ENCODE assay signal across 32 cellular contexts in genomic region chr11:100640646-100641045, GRCh38. TPM values are rescaled to one million over a fixed set of nuclear protein-coding genes. Genes with fewer than 3 reads are reported as not detected.
DNase-seq lines count a peak whose midpoint lies in the region; ATAC-seq and TF ChIP-seq lines count a peak whose summit lies in the region.
"Had no signal": no experiment of that assay in that cellular context is flagged by ENCODE, and none has a peak within 500 bp of the region (broad histone marks: within the 10 kb centered on the region; RNA-seq: fewer than 3 reads in every experiment).

No MANE protein-coding gene starts in this region.

- DNase-seq in DMS 273 treated with DMSO at 0.1 percent for 48 hours (lab: John Stamatoyannopoulos, UW) (peak; percentile 40), NCI-H1092 treated with DMSO at 0.1 percent for 48 hours (lab: John Stamatoyannopoulos, UW) (peak; percentile 70), NCI-H446 treated with DMSO at 0.1 percent for 48 hours (lab: John Stamatoyannopoulos, UW) (peak; percentile 67), mesothelial cell of epicardium (ENCODE audit: low spot score in 2 of 2, unreplicated experiment in 2 of 2) (no peak), RWPE1 (ENCODE audit: low spot score) (no peak), OCI-M1 (lab: John Stamatoyannopoulos, UW) (no peak)
- DNase-seq: activated CD4-positive, alpha-beta T cell treated with anti-CD3 and anti-CD28 coated beads for 36 hours; activated CD8-positive, alpha-beta memory T cell treated with anti-CD3 and anti-CD28 coated beads, Interleukin-2, amount 50 U/mL, for 48 hours; activated CD8-positive, alpha-beta T cell treated with anti-CD3 and anti-CD28 coated beads for 36 hours; activated naive CD4-positive, alpha-beta T cell treated with anti-CD3 and anti-CD28 coated beads, Interleukin-2, amount 10 ng/mL, durations not matched to agents 7 days and 5 days; body of pancreas; C1 segment of cervical spinal cord; cerebellar nuclear complex; foreskin melanocyte; GOT3; heart left ventricle; HFFc6; kidney; naive thymus-derived CD4-positive, alpha-beta T cell; NCI-H1417 treated with DMSO at 0.1 percent for 48 hours; NCI-H526 treated with DMSO at 0.1 percent for 48 hours; nucleus accumbens; Peyer's patch; psoas muscle; substantia nigra; SW 1271 had no signal

- no peaks in the 10 kb centered on the region for H3K27me3 Mint-ChIP-seq in mesothelial cell of epicardium (ENCODE audit: low read depth)
- H3K27me3 Mint-ChIP-seq: activated CD4-positive, alpha-beta T cell treated with anti-CD3 and anti-CD28 coated beads for 36 hours; activated naive CD4-positive, alpha-beta T cell treated with anti-CD3 and anti-CD28 coated beads, Interleukin-2, amount 10 ng/mL, durations not matched to agents 7 days and 5 days; activated T-helper 17 cell treated with anti-CD3 and anti-CD28 coated beads, Interleukin-2, amount 50 U/mL, for 72 hours; naive thymus-derived CD4-positive, alpha-beta T cell; type B pancreatic cell had no signal

- H3K27ac Mint-ChIP-seq in mesothelial cell of epicardium, result peak overlapping the region; percentile 30
- H3K27ac Mint-ChIP-seq: activated CD4-positive, alpha-beta T cell treated with anti-CD3 and anti-CD28 coated beads for 36 hours; activated CD8-positive, alpha-beta T cell treated with anti-CD3 and anti-CD28 coated beads for 36 hours; activated naive CD4-positive, alpha-beta T cell treated with anti-CD3 and anti-CD28 coated beads, Interleukin-2, amount 10 ng/mL, durations not matched to agents 7 days and 5 days; activated T-helper 17 cell treated with anti-CD3 and anti-CD28 coated beads, Interleukin-2, amount 50 U/mL, for 72 hours; HFFc6; naive thymus-derived CD4-positive, alpha-beta T cell; stimulated activated memory B cell treated with anti-CD40 and anti-IgM and Interleukin-4, amounts not matched to agents 10 μg/mL and 1 μg/mL and 100 μg/mL, for 72 hours; type B pancreatic cell had no signal

- H3K9me3 Mint-ChIP-seq in mesothelial cell of epicardium, result no peaks in the 10 kb centered on the region
- H3K9me3 Mint-ChIP-seq: activated CD8-positive, alpha-beta T cell treated with anti-CD3 and anti-CD28 coated beads for 36 hours; HFFc6; stimulated activated memory B cell treated with anti-CD40 and anti-IgM and Interleukin-4, amounts not matched to agents 10 μg/mL and 1 μg/mL and 100 μg/mL, for 72 hours had no signal

- H3K4me1 Mint-ChIP-seq in mesothelial cell of epicardium, result peaks cover 33% of the 10 kb centered on the region
- H3K4me1 Mint-ChIP-seq: activated CD4-positive, alpha-beta T cell treated with anti-CD3 and anti-CD28 coated beads for 36 hours; activated naive CD4-positive, alpha-beta T cell treated with anti-CD3 and anti-CD28 coated beads, Interleukin-2, amount 10 ng/mL, durations not matched to agents 7 days and 5 days; activated T-helper 17 cell treated with anti-CD3 and anti-CD28 coated beads, Interleukin-2, amount 50 U/mL, for 72 hours; naive thymus-derived CD4-positive, alpha-beta T cell had no signal

- no peaks in the 10 kb centered on the region for H3K36me3 Mint-ChIP-seq in mesothelial cell of epicardium
- H3K36me3 Mint-ChIP-seq: activated naive CD4-positive, alpha-beta T cell treated with anti-CD3 and anti-CD28 coated beads, Interleukin-2, amount 10 ng/mL, durations not matched to agents 7 days and 5 days; naive thymus-derived CD4-positive, alpha-beta T cell; stimulated activated memory B cell treated with anti-CD40 and anti-IgM and Interleukin-4, amounts not matched to agents 10 μg/mL and 1 μg/mL and 100 μg/mL, for 72 hours had no signal

- TF ChIP-seq CTCF in mesothelial cell of epicardium (IDR thresholded peaks at IDR 0.05; ENCODE audit: unreplicated experiment) (no peak), RWPE1 (conservative IDR thresholded peaks at IDR 0.05; ENCODE audit: low read depth) (no peak)

- CTCF ChIA-PET in RWPE1 (lab: Yijun Ruan, JAX), result interaction anchor here (0.8 kb wide), 1 partner anchor 98 kb away, joined by 6 read pairs; no protein-coding TSS in a partner anchor

- H3K4me3 Mint-ChIP-seq in mesothelial cell of epicardium, result no peak overlapping the region
- H3K4me3 Mint-ChIP-seq: activated CD4-positive, alpha-beta T cell treated with anti-CD3 and anti-CD28 coated beads for 36 hours; activated CD8-positive, alpha-beta T cell treated with anti-CD3 and anti-CD28 coated beads for 36 hours; activated naive CD4-positive, alpha-beta T cell treated with anti-CD3 and anti-CD28 coated beads, Interleukin-2, amount 10 ng/mL, durations not matched to agents 7 days and 5 days; activated T-helper 17 cell treated with anti-CD3 and anti-CD28 coated beads, Interleukin-2, amount 50 U/mL, for 72 hours; HFFc6; naive thymus-derived CD4-positive, alpha-beta T cell; stimulated activated memory B cell treated with anti-CD40 and anti-IgM and Interleukin-4, amounts not matched to agents 10 μg/mL and 1 μg/mL and 100 μg/mL, for 72 hours; type B pancreatic cell had no signal

- no peak overlapping the region for H3K27ac ChIP-seq in RWPE1
- H3K27ac ChIP-seq: body of pancreas, esophagus muscularis mucosa, heart left ventricle, Peyer's patch, psoas muscle, VCaP had no signal

- POLR2A ChIA-PET in RWPE1 (lab: Yijun Ruan, JAX; ENCODE audit: low non-redundant PET), result no interaction called here

- no peak for ATAC-seq in GM21576 (IDR thresholded peaks at IDR 0.05; ENCODE audit: unreplicated experiment)
- ATAC-seq: activated CD4-positive, alpha-beta T cell treated with anti-CD3 and anti-CD28 coated beads for 36 hours; activated CD8-positive, alpha-beta T cell treated with anti-CD3 and anti-CD28 coated beads for 36 hours; activated T-helper 17 cell treated with anti-CD3 and anti-CD28 coated beads, Interleukin-2, amount 50 U/mL, for 72 hours; body of pancreas; heart left ventricle; naive thymus-derived CD4-positive, alpha-beta T cell; psoas muscle; stimulated activated memory B cell treated with anti-CD40 and anti-IgM and Interleukin-4, amounts not matched to agents 10 μg/mL and 1 μg/mL and 100 μg/mL, for 72 hours had no signal

RNA-seq across cellular contexts. Expression of gene ARHGAP42, which starts 46.4 kb away (rescaled TPM):
- 19.4 to 21.3 TPM (median 20.2 TPM) in 3 replicates for total RNA-seq in mesothelial cell of epicardium
- total RNA-seq: activated CD4-positive, alpha-beta T cell treated with anti-CD3 and anti-CD28 coated beads for 36 hours; activated T-helper 17 cell treated with anti-CD3 and anti-CD28 coated beads, Interleukin-2, amount 50 U/mL, for 72 hours had no signal

Comparison
In these comparisons a context has a peak if more than half of its experiments do, and no peak if none do; other contexts are left out.
1. DNase-seq: peak in DMS 273 treated with DMSO at 0.1 percent for 48 hours (single experiment), NCI-H1092 treated with DMSO at 0.1 percent for 48 hours (single experiment) and NCI-H446 treated with DMSO at 0.1 percent for 48 hours (single experiment); none in mesothelial cell of epicardium (0 of 2), RWPE1 (single experiment) and OCI-M1 (single experiment).